In genomic region chr2:73667239-73667638, GRCh38 we compare ENCODE assay signal across 2 cellular contexts. TPM values are rescaled to one million over a fixed set of nuclear protein-coding genes. Genes with fewer than 3 reads are reported as not detected.
"Had no signal": no experiment of that assay in that cellular context is flagged by ENCODE, and none has a peak within 500 bp of the region (broad histone marks: within the 10 kb centered on the region; RNA-seq: fewer than 3 reads in every experiment).

No MANE protein-coding gene starts in this region.

RNA-seq across cellular contexts. Expression of gene NAT8, which starts 25.0 kb away (rescaled TPM):
- total RNA-seq: G401, GM12878 had no signal
- polyA plus RNA-seq: GM12878 had no signal
